ENCODE assay signal across 8 cellular contexts in the genomic region with DNA sequence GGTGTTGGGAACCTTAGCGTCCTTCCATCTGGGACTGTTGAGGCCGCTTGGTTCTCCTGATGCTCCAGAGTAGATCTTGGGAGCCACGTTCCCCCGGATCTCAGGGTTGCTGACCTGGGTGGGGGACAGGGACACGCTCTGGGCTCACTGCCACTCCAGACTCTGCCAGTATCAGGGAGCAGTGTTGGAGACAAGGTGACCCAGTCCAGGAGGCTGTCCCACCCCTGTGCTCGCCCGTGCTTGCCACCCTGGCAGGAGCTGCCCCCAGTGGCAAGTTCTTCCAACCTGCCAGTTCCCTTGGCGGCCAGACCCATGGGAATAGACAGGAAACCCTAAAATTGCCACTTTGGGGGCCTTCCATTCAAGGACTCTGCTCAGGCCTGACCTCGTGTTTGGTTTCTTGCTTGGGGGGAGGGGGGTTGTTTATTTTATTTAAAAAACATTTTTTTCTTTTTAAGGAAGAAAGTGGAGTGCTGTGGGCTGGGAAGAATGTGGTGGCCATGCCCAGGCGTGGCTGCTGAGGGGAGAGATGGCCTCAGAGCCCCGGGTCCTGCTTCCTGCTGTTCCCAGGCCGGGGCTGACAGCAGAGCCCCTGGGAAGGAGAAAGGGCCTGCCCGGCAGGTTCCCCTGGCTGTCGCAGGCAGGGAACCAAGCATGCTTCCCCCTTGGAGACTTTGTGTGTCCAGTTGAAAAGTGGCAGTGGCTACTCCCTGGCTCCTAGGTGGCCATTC. TPM values are rescaled to one million over a fixed set of nuclear protein-coding genes. Genes with fewer than 3 reads are reported as not detected.
DNase-seq lines count a peak whose midpoint lies in the region; ATAC-seq and TF ChIP-seq lines count a peak whose summit lies in the region.

No MANE protein-coding gene starts in this region.

- no peak overlapping the region for H3K4me3 ChIP-seq in SU-DHL-6 (ENCODE audit: insufficient read depth, low read length, poor library complexity, severe bottlenecking)
- H3K4me3 ChIP-seq in sigmoid colon: no peak overlapping the region

- peaks cover 32% of the 10 kb centered on the region for H3F3A ChIP-seq in SU-DHL-6 (ENCODE audit: insufficient read depth)

- no peak for ATAC-seq in GM21786 (IDR thresholded peaks at IDR 0.05; ENCODE audit: unreplicated experiment)

- H2AFZ ChIP-seq in SU-DHL-6 (ENCODE audit: low read depth, low read length, severe bottlenecking): no peak overlapping the region

- H3K27me3 ChIP-seq in SU-DHL-6 (ENCODE audit: low read length): no peaks in the 10 kb centered on the region
- no peaks in the 10 kb centered on the region for H3K27me3 ChIP-seq in sigmoid colon

- DNase-seq in GF-D8 (lab: John Stamatoyannopoulos, UW) (peak; percentile 39), fibroblast of peridontal ligament (ENCODE audit: extremely low read depth) (peak; percentile 16), sigmoid colon (peak; percentile 67), hypothalamus (lab: John Stamatoyannopoulos, UW) (no peak), HCEC 1CT (no peak)
- DNase-seq in stimulated activated CD4-positive, alpha-beta T cell treated with anti-CD3 and anti-CD28 coated beads, Interleukin-4, amount 100 ng/mL, for 1 hour: no peak

- TF ChIP-seq POLR2A in sigmoid colon (IDR thresholded peaks at IDR 0.05): no peak

- H3K36me3 ChIP-seq in SU-DHL-6 (ENCODE audit: low read length) (no peaks in the 10 kb centered on the region), sigmoid colon (peaks cover 0 to 5% (median 0%) of the 10 kb centered on the region in 4 donors)

- H3K9ac ChIP-seq in SU-DHL-6 (ENCODE audit: low read length): 0 out of 2 replicates have a peak overlapping the region, but pooled peaks have one; percentile 97

- H3K4me1 ChIP-seq in sigmoid colon: peaks cover 0 to 100% (median 98%) of the 10 kb centered on the region in 4 donors

- WGBS in sigmoid colon, 2 donors: 51 to 60% methylated on average over 14 of the region's 14 CpGs

- peaks cover 96% of the 10 kb centered on the region for H3K79me2 ChIP-seq in SU-DHL-6 (ENCODE audit: insufficient read depth, low read length)

- no peak for TF ChIP-seq EP300 in sigmoid colon (IDR thresholded peaks at IDR 0.05)

- TF ChIP-seq CTCF in SU-DHL-6 (IDR thresholded peaks at IDR 0.05; ENCODE audit: insufficient read depth, low read length, poor library complexity, severe bottlenecking): no peak
- no peak for TF ChIP-seq CTCF in sigmoid colon (IDR thresholded peaks at IDR 0.05)

- intact Hi-C loops in sigmoid colon (cut with DNase I): no loop called here

- peak overlapping the region; percentile 93 for H3K27ac ChIP-seq in SU-DHL-6 (ENCODE audit: low read depth, low read length)
- peak overlapping the region; percentile 84 to 89 (median 85) for H3K27ac ChIP-seq in sigmoid colon

- H3K4me2 ChIP-seq in SU-DHL-6 (ENCODE audit: low read depth, low read length, poor library complexity, severe bottlenecking): peak overlapping the region; percentile 58

- no peaks in the 10 kb centered on the region for H4K20me1 ChIP-seq in SU-DHL-6 (ENCODE audit: low read depth, low read length)

- H3K9me2 ChIP-seq in SU-DHL-6 (replicated peaks; ENCODE audit: insufficient read depth, low read length): no peaks in the 10 kb centered on the region

- H3K9me3 ChIP-seq in SU-DHL-6 (ENCODE audit: insufficient read depth, low read length) (no peaks in the 10 kb centered on the region), sigmoid colon (no peaks in the 10 kb centered on the region)

RNA-seq across cellular contexts. Expression of gene GRK2, which starts 7.2 kb away (rescaled TPM):
- total RNA-seq in sigmoid colon: 10 to 100 TPM; 32.1 to 48.2 (median 38.9) TPM
- 100 to 1,000 TPM in 1 of 3 donors, 10 to 100 TPM in 2; 88.3 to 152 (median 92.0) TPM for polyA plus RNA-seq in sigmoid colon

RNA-seq across cellular contexts. Expression of gene ANKRD13D, which starts 15.7 kb away (rescaled TPM):
- total RNA-seq in sigmoid colon: 10 to 100 TPM; 23.9 to 45.7 (median 24.2) TPM
- 10 to 100 TPM in 2 of 3 donors, 1 to 10 TPM in 1; 9.0 to 42.2 (median 16.8) TPM for polyA plus RNA-seq in sigmoid colon

RNA-seq across cellular contexts. Expression of gene SSH3, which starts 29.9 kb away (rescaled TPM):
- 10 to 100 TPM; 20.0 to 37.7 (median 26.6) TPM for total RNA-seq in sigmoid colon
- polyA plus RNA-seq in sigmoid colon: 10 to 100 TPM; 15.6 to 39.0 (median 21.3) TPM

Comparison
In these comparisons a context has a peak if more than half of its experiments do, and no peak if none do; other contexts are left out.
1. DNase-seq: peak in GF-D8 (single experiment), fibroblast of peridontal ligament (single experiment) and sigmoid colon (single experiment); none in stimulated activated CD4-positive, alpha-beta T cell treated with anti-CD3 and anti-CD28 coated beads, Interleukin-4, amount 100 ng/mL, for 1 hour (single experiment), hypothalamus (0 of 51) and HCEC 1CT (single experiment).